8 cellular contexts compared by ENCODE assay signal in the genomic region with DNA sequence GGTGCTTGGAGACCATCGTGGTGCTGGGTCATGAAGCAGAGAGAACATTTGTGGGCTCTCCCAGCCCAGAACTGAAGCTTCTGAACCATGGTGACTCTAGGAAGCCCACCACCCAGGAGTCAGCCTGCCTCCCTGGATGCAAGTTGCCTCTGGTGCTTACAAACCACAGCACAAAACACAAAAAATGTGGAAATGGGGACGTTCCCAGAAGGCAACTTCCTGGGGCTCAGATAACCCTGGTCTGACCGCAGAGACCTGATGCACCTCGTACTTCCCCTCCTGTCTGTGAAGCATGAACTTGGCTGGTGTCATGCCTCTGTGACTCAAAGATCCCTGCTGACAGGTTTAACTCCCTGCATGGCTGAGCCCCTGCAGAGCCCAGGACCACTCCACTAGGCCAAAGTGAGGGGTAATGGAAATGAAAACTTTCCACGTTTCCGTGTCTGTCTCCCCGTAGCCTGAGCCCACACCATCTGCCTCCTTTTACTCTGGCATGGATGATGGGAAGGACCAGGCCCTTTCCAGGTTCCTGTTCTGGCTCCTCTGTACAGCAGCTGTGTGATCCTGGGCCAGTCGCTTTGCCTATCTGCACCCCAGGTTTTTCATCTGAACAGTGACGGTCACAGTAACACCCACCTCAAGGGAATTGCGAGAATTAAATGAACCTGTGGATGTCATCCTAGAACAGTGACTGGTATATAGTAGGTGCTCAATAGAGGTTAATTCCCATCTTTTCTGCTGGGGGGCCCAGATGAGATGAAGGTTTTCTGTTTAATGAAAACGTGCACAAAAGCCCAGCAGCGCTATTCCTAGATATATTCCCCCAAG. TPM values are rescaled to one million over a fixed set of nuclear protein-coding genes. Genes with fewer than 3 reads are reported as not detected.
DNase-seq lines count a peak whose midpoint lies in the region; ATAC-seq and TF ChIP-seq lines count a peak whose summit lies in the region.

No MANE protein-coding gene starts in this region.

- intact Hi-C loops in left ventricle myocardium inferior (cut with micrococcal nuclease), result no loop called here
- intact Hi-C loops in ascending aorta (cut with DNase I), result no loop called here

- H3K4me1 ChIP-seq in left ventricle myocardium inferior, result peaks cover 32% of the 10 kb centered on the region
- H3K4me1 ChIP-seq in ascending aorta, result no peaks in the 10 kb centered on the region

- H3K4me3 ChIP-seq in left ventricle myocardium inferior, result no peak overlapping the region
- H3K4me3 ChIP-seq in ascending aorta, result no peak overlapping the region

- TF ChIP-seq CTCF in left ventricle myocardium inferior (IDR thresholded peaks at IDR 0.05; ENCODE audit: borderline replicate concordance) (no peak), ascending aorta (IDR thresholded peaks at IDR 0.05) (no peak)

- H3K27ac ChIP-seq in left ventricle myocardium inferior (replicated peaks) (no peak overlapping the region), ascending aorta (no peak overlapping the region)

- H3K27me3 ChIP-seq in left ventricle myocardium inferior (ENCODE audit: low read depth) (peaks cover 10% of the 10 kb centered on the region), ascending aorta (no peaks in the 10 kb centered on the region)

- ATAC-seq in GM19023 (IDR thresholded peaks at IDR 0.05; ENCODE audit: unreplicated experiment) (peak; percentile 60), HG03039 (IDR thresholded peaks at IDR 0.05; ENCODE audit: unreplicated experiment) (peak; percentile 57)

- peak in 4 of 5 experiments; percentile 31 to 79 (median 56) for DNase-seq in T-helper 2 cell
- DNase-seq in glomerular visceral epithelial cell (ENCODE audit: extremely low spot score), result peak; percentile 19
- DNase-seq in NCI-H2227 (lab: John Stamatoyannopoulos, UW; ENCODE audit: unreplicated experiment), result no peak
- no peak for DNase-seq in left ventricle myocardium inferior
- DNase-seq in OCI-M2 (lab: John Stamatoyannopoulos, UW; ENCODE audit: unreplicated experiment), result no peak
- no peak for DNase-seq in ascending aorta (ENCODE audit: low spot score in 2 of 2)

- no peaks in the 10 kb centered on the region for H3K9me3 ChIP-seq in left ventricle myocardium inferior (replicated peaks)
- no peaks in the 10 kb centered on the region for H3K9me3 ChIP-seq in ascending aorta

- H3K36me3 ChIP-seq in left ventricle myocardium inferior (no peaks in the 10 kb centered on the region), ascending aorta (no peaks in the 10 kb centered on the region)

RNA-seq across cellular contexts. Expression of a gene that starts 57.7 kb away (rescaled TPM):
- 6.3 TPM for total RNA-seq in left ventricle myocardium inferior
- total RNA-seq in ascending aorta, result 26.4 TPM

Comparison
In these comparisons a context has a peak if more than half of its experiments do, and no peak if none do; other contexts are left out.
1. DNase-seq: peak in T-helper 2 cell (4 of 5) and glomerular visceral epithelial cell (single experiment); none in NCI-H2227 (single experiment), left ventricle myocardium inferior (single experiment), OCI-M2 (single experiment) and ascending aorta (0 of 2).